ENCODE assay signal across 11 cellular contexts in the genomic region with DNA sequence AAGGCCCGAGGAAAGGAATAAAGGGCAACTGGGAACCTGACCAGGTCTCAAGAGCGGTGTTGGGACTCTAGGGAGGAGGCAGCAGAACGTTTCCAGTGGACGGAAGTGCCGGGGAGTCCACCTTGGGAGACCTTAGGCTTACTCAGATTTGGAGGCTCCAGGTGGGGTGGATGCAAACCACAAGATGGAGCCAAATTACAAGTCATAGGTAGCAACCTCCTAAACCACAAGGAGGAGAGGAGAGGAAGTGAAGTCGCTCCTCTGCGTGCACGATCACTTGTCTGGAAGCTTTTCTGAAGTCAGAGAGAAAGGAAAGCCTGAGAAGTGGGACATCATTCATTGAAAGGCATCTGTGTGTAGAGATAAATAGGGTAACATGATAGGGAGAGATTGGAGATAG. TPM values are rescaled to one million over a fixed set of nuclear protein-coding genes. Genes with fewer than 3 reads are reported as not detected.
DNase-seq lines count a peak whose midpoint lies in the region; FAIRE-seq and TF ChIP-seq lines count a peak whose summit lies in the region.
"Had no signal": no experiment of that assay in that cellular context is flagged by ENCODE, and none has a peak within 500 bp of the region (broad histone marks: within the 10 kb centered on the region; RNA-seq: fewer than 3 reads in every experiment).

No MANE protein-coding gene starts in this region.

- intact Hi-C loops in thyroid gland (cut with DNase I) = no loop called here
- intact Hi-C loops in esophagus squamous epithelium (cut with DNase I) = loop anchor here (10.0 kb wide), 1 partner anchor 235 kb away; no protein-coding TSS in a partner anchor

- no peak for TF ChIP-seq POLR2A in thyroid gland (IDR thresholded peaks at IDR 0.05)
- no peak for TF ChIP-seq POLR2A in esophagus squamous epithelium (IDR thresholded peaks at IDR 0.05)

- H3K36me3 Mint-ChIP-seq in endothelial cell (ENCODE audit: low read depth, unreplicated experiment) = no peaks in the 10 kb centered on the region

- 39 to 42% methylated on average over 8 of the region's 8 CpGs for WGBS in thyroid gland, 2 donors
- 41 to 47% methylated on average over 8 of the region's 8 CpGs for WGBS in esophagus squamous epithelium, 2 donors

- DNase-seq in stimulated activated naive CD4-positive, alpha-beta T cell (lab: John Stamatoyannopoulos, UW) = peak in 4 of 6 experiments; percentile 13 to 35 (median 30)
- DNase-seq in stimulated activated naive CD4-positive, alpha-beta T cell treated with Interleukin-2 at 50 U/mL for 16 hours (lab: John Stamatoyannopoulos, UW) = no peak
- DNase-seq in NCI-H69 (lab: John Stamatoyannopoulos, UW) = peak; percentile 56
- DNase-seq in endothelial cell (ENCODE audit: low spot score) = peak; percentile 38
- DNase-seq in urothelium cell line (ENCODE audit: low spot score) = peak; percentile 41
- no peak for DNase-seq in thyroid gland
- DNase-seq in ACHN = no peak
- no peak for DNase-seq in esophagus squamous epithelium (lab: John Stamatoyannopoulos, UW)
- DNase-seq: posterior cingulate gyrus had no signal

- no peaks in the 10 kb centered on the region for H3K9me3 Mint-ChIP-seq in endothelial cell (ENCODE audit: unreplicated experiment)

- no peaks in the 10 kb centered on the region for H3K9me3 ChIP-seq in thyroid gland
- H3K9me3 ChIP-seq in esophagus squamous epithelium = no peaks in the 10 kb centered on the region
- H3K9me3 ChIP-seq: upper lobe of left lung had no signal

- in situ Hi-C loops in ACHN (cut with HindIII; ENCODE audit: low pct_ligation_motif_present, low pct_unique_long_range_greater_than_20kb, low sequenced_read_pairs) = no loop called here

- no peak overlapping the region for H3K27ac ChIP-seq in thyroid gland
- H3K27ac ChIP-seq in esophagus squamous epithelium = no peak overlapping the region
- H3K27ac ChIP-seq: HL-60, upper lobe of left lung had no signal

- H3K27me3 Mint-ChIP-seq in endothelial cell (ENCODE audit: unreplicated experiment) = no peaks in the 10 kb centered on the region

- no peak overlapping the region for H3K4me3 ChIP-seq in thyroid gland (replicated peaks in 1 of 3)
- no peak overlapping the region for H3K4me3 ChIP-seq in esophagus squamous epithelium
- H3K4me3 ChIP-seq: upper lobe of left lung had no signal

- no peak overlapping the region for H3K27ac Mint-ChIP-seq in endothelial cell (ENCODE audit: unreplicated experiment)

- H3K27me3 ChIP-seq in thyroid gland (no peaks in the 10 kb centered on the region), esophagus squamous epithelium (peaks cover 0 to 62% (median 2%) of the 10 kb centered on the region in 4 donors)
- H3K27me3 ChIP-seq: upper lobe of left lung had no signal

- TF ChIP-seq CTCF in endothelial cell (IDR thresholded peaks at IDR 0.05; ENCODE audit: unreplicated experiment) = no peak
- TF ChIP-seq CTCF in thyroid gland (IDR thresholded peaks at IDR 0.05) = no peak
- TF ChIP-seq CTCF in esophagus squamous epithelium (IDR thresholded peaks at IDR 0.05) = peak in 2 of 6 experiments; percentile 18 to 41

- peaks cover 5% of the 10 kb centered on the region for H3K4me1 Mint-ChIP-seq in endothelial cell (ENCODE audit: unreplicated experiment)

- no peak overlapping the region for H3K4me3 Mint-ChIP-seq in endothelial cell (ENCODE audit: unreplicated experiment)

- FAIRE-seq in urothelium cell line (lab: Jason Lieb, UNC) = no peak

- H3K36me3 ChIP-seq in thyroid gland = no peaks in the 10 kb centered on the region
- no peaks in the 10 kb centered on the region for H3K36me3 ChIP-seq in esophagus squamous epithelium
- H3K36me3 ChIP-seq: upper lobe of left lung had no signal

- H3K4me1 ChIP-seq in thyroid gland = no peaks in the 10 kb centered on the region
- no peaks in the 10 kb centered on the region for H3K4me1 ChIP-seq in esophagus squamous epithelium

RNA-seq across cellular contexts. Expression of gene HLA-DOA, which starts 9.3 kb away (rescaled TPM):
- total RNA-seq in endothelial cell (ENCODE audit: unreplicated experiment) (7.3 TPM), thyroid gland (10 to 100 TPM in 3 of 4 donors, 1 to 10 TPM in 1; 2.0 to 85.9 (median 20.3) TPM), esophagus squamous epithelium (1 to 10 TPM in 2 of 4 donors, under 1 TPM in 2; 0.61 to 9.7 (median 1.6) TPM)

RNA-seq across cellular contexts. Expression of gene BRD2, which starts 31.7 kb away (rescaled TPM):
- total RNA-seq in endothelial cell (ENCODE audit: unreplicated experiment) = 186 TPM
- total RNA-seq in thyroid gland = 100 to 1,000 TPM; 206 to 282 (median 238) TPM
- total RNA-seq in esophagus squamous epithelium = 100 to 1,000 TPM; 110 to 152 (median 132) TPM

RNA-seq across cellular contexts. Expression of gene HLA-DMA, which starts 47.2 kb away (rescaled TPM):
- total RNA-seq in endothelial cell (ENCODE audit: unreplicated experiment) (13.0 TPM), thyroid gland (10 to 100 TPM; 10.7 to 41.5 (median 27.3) TPM), esophagus squamous epithelium (10 to 100 TPM in 2 of 4 donors, 1 to 10 TPM in 2; 4.7 to 36.4 (median 12.6) TPM)

RNA-seq across cellular contexts. Expression of gene HLA-DMB, which starts 59.2 kb away (rescaled TPM):
- total RNA-seq in endothelial cell (ENCODE audit: unreplicated experiment) (1.3 TPM), thyroid gland (10 to 100 TPM; 34.7 to 82.9 (median 51.3) TPM), esophagus squamous epithelium (10 to 100 TPM in 2 of 4 donors, 1 to 10 TPM in 2; 3.4 to 24.8 (median 9.2) TPM)

Comparison
In these comparisons a context has a peak if more than half of its experiments do, and no peak if none do; other contexts are left out.
1. DNase-seq: peak in stimulated activated naive CD4-positive, alpha-beta T cell (4 of 6), NCI-H69 (single experiment), endothelial cell (single experiment) and urothelium cell line (single experiment); none in stimulated activated naive CD4-positive, alpha-beta T cell treated with Interleukin-2 at 50 U/mL for 16 hours (single experiment), thyroid gland (0 of 2), ACHN (single experiment) and esophagus squamous epithelium (single experiment).